Comparison of ENCODE assay signal across 18 cellular contexts in genomic region chr11:122773781-122774266, GRCh38.
"Had no signal": no experiment of that assay in that cellular context is flagged by ENCODE, and none has a peak within 500 bp of the region (broad histone marks: within the 10 kb centered on the region; RNA-seq: fewer than 3 reads in every experiment).

No MANE protein-coding gene starts in this region.

- H3K27ac ChIP-seq: esophagus squamous epithelium, parathyroid adenoma, thyroid gland had no signal

- H3K27ac Mint-ChIP-seq: activated CD4-positive, alpha-beta T cell treated with anti-CD3 and anti-CD28 coated beads, Interleukin-2, amount 10 ng/mL, durations not matched to agents 7 days and 5 days; activated CD8-positive, alpha-beta T cell treated with anti-CD3 and anti-CD28 coated beads, Interleukin-2, amount 10 ng/mL, durations not matched to agents 7 days and 5 days; activated naive CD4-positive, alpha-beta T cell treated with anti-CD3 and anti-CD28 coated beads for 36 hours; activated naive CD8-positive, alpha-beta T cell treated with anti-CD3 and anti-CD28 coated beads, Interleukin-2, amount 50 U/mL, for 24 hours; natural killer cell treated with Interleukin-12 subunit alpha and Interleukin-12 subunit beta and Interleukin-15 and Interleukin-18, amount 100 ng/mL, for 72 hours had no signal

- H3K36me3 Mint-ChIP-seq: natural killer cell treated with Interleukin-12 subunit alpha and Interleukin-12 subunit beta and Interleukin-15 and Interleukin-18, amount 100 ng/mL, for 72 hours had no signal

- H3K79me2 ChIP-seq: parathyroid adenoma had no signal

- H3K4me1 ChIP-seq: esophagus squamous epithelium, parathyroid adenoma, thyroid gland had no signal

- H3K9ac ChIP-seq: parathyroid adenoma had no signal

- H3K36me3 ChIP-seq: esophagus squamous epithelium, thyroid gland had no signal

- ATAC-seq: activated CD4-positive, CD25-positive, alpha-beta regulatory T cell treated with anti-CD3 and anti-CD28 coated beads, Interleukin-2, amount 50 U/mL, for 24 hours; activated CD8-positive, alpha-beta T cell treated with anti-CD3 and anti-CD28 coated beads, Interleukin-2, amount 10 ng/mL, durations not matched to agents 7 days and 5 days; activated naive CD8-positive, alpha-beta T cell treated with anti-CD3 and anti-CD28 coated beads, Interleukin-2, amount 50 U/mL, for 24 hours; activated T-cell treated with anti-CD3 and anti-CD28 coated beads, Interleukin-2, amount 50 U/mL, for 4 hours; natural killer cell treated with Interleukin-12 subunit alpha and Interleukin-12 subunit beta and Interleukin-15 and Interleukin-18, amount 100 ng/mL, for 72 hours had no signal

- H3K27me3 ChIP-seq: brain microvascular endothelial cell, esophagus squamous epithelium, thyroid gland had no signal

- H3K9me3 Mint-ChIP-seq: activated CD4-positive, alpha-beta T cell treated with anti-CD3 and anti-CD28 coated beads, Interleukin-2, amount 10 ng/mL, durations not matched to agents 7 days and 5 days; activated naive CD8-positive, alpha-beta T cell treated with anti-CD3 and anti-CD28 coated beads, Interleukin-2, amount 50 U/mL, for 24 hours; activated T-cell treated with anti-CD3 and anti-CD28 coated beads, Interleukin-2, amount 50 U/mL, for 4 hours; natural killer cell treated with Interleukin-12 subunit alpha and Interleukin-12 subunit beta and Interleukin-15 and Interleukin-18, amount 100 ng/mL, for 72 hours had no signal

- H3K4me3 Mint-ChIP-seq: activated CD4-positive, alpha-beta T cell treated with anti-CD3 and anti-CD28 coated beads, Interleukin-2, amount 10 ng/mL, durations not matched to agents 7 days and 5 days; activated CD8-positive, alpha-beta T cell treated with anti-CD3 and anti-CD28 coated beads, Interleukin-2, amount 10 ng/mL, durations not matched to agents 7 days and 5 days; activated naive CD4-positive, alpha-beta T cell treated with anti-CD3 and anti-CD28 coated beads for 36 hours; activated naive CD8-positive, alpha-beta T cell treated with anti-CD3 and anti-CD28 coated beads, Interleukin-2, amount 50 U/mL, for 24 hours; activated T-cell treated with anti-CD3 and anti-CD28 coated beads, Interleukin-2, amount 50 U/mL, for 4 hours; natural killer cell treated with Interleukin-12 subunit alpha and Interleukin-12 subunit beta and Interleukin-15 and Interleukin-18, amount 100 ng/mL, for 72 hours had no signal

- H3K9me3 ChIP-seq: esophagus squamous epithelium, thyroid gland had no signal

- H2AFZ ChIP-seq: parathyroid adenoma had no signal

- DNase-seq: activated CD4-positive, alpha-beta T cell treated with anti-CD3 and anti-CD28 coated beads, Interleukin-2, amount 10 ng/mL, durations not matched to agents 7 days and 5 days; activated CD8-positive, alpha-beta T cell treated with anti-CD3 and anti-CD28 coated beads, Interleukin-2, amount 10 ng/mL, durations not matched to agents 7 days and 5 days; activated naive CD4-positive, alpha-beta T cell treated with anti-CD3 and anti-CD28 coated beads for 36 hours; activated naive CD8-positive, alpha-beta T cell treated with anti-CD3 and anti-CD28 coated beads, Interleukin-2, amount 50 U/mL, for 24 hours; activated T-cell treated with anti-CD3 and anti-CD28 coated beads, Interleukin-2, amount 50 U/mL, for 4 hours; anterior cingulate cortex; brain microvascular endothelial cell; effector CD8-positive, alpha-beta T cell; esophagus squamous epithelium; mesendoderm; stimulated activated CD4-positive, alpha-beta T cell treated with anti-CD3 and anti-CD28 coated beads, Interleukin-1b, Interleukin-23, amount 100 ng/mL, for 48 hours; stimulated activated CD8-positive, alpha-beta memory T cell treated with anti-CD3 and anti-CD28 coated beads, Interleukin-4, amount 100 ng/mL, for 48 hours; stimulated activated naive CD4-positive, alpha-beta T cell; T-helper 9 cell; thyroid gland had no signal

- H3K4me3 ChIP-seq: esophagus squamous epithelium, thyroid gland had no signal

- H3K27me3 Mint-ChIP-seq: activated CD4-positive, alpha-beta T cell treated with anti-CD3 and anti-CD28 coated beads, Interleukin-2, amount 10 ng/mL, durations not matched to agents 7 days and 5 days; activated naive CD8-positive, alpha-beta T cell treated with anti-CD3 and anti-CD28 coated beads, Interleukin-2, amount 50 U/mL, for 24 hours; natural killer cell treated with Interleukin-12 subunit alpha and Interleukin-12 subunit beta and Interleukin-15 and Interleukin-18, amount 100 ng/mL, for 72 hours had no signal
